In genomic region chr3:152157337-152157736, GRCh38 we compare ENCODE assay signal across 15 cellular contexts.
"Had no signal": no experiment of that assay in that cellular context is flagged by ENCODE, and none has a peak within 500 bp of the region (broad histone marks: within the 10 kb centered on the region; RNA-seq: fewer than 3 reads in every experiment).

No MANE protein-coding gene starts in this region.

- H3K27me3 ChIP-seq: cardiac muscle cell, gastroesophageal sphincter, pancreas, tibial nerve had no signal

- DNase-seq: activated CD4-positive, alpha-beta T cell treated with anti-CD3 and anti-CD28 coated beads for 4 hours; activated CD8-positive, alpha-beta memory T cell treated with anti-CD3 and anti-CD28 coated beads, Interleukin-2, amount 50 U/mL, for 48 hours; activated CD8-positive, alpha-beta T cell treated with anti-CD3 and anti-CD28 coated beads, Interleukin-2, amount 10 ng/mL, durations not matched to agents 7 days and 5 days; activated naive CD4-positive, alpha-beta T cell treated with Interleukin-2 at 50 U/mL for 16 hours; activated naive CD8-positive, alpha-beta T cell treated with anti-CD3 and anti-CD28 coated beads, Interleukin-2, amount 50 U/mL, for 24 hours; effector CD4-positive, alpha-beta T cell; kidney glomerular epithelial cell; pancreas; small intestine; SW 1271 had no signal

- H3K9me3 ChIP-seq: gastroesophageal sphincter, pancreas had no signal

- H3K4me1 ChIP-seq: pancreas, tibial nerve had no signal

- H3K36me3 ChIP-seq: cardiac muscle cell, gastroesophageal sphincter, pancreas, tibial nerve had no signal

- ATAC-seq: activated CD8-positive, alpha-beta T cell treated with anti-CD3 and anti-CD28 coated beads, Interleukin-2, amount 10 ng/mL, durations not matched to agents 7 days and 5 days; activated naive CD8-positive, alpha-beta T cell treated with anti-CD3 and anti-CD28 coated beads, Interleukin-2, amount 50 U/mL, for 24 hours; gastroesophageal sphincter; pancreas had no signal

- H3K4me3 Mint-ChIP-seq: activated CD8-positive, alpha-beta T cell treated with anti-CD3 and anti-CD28 coated beads, Interleukin-2, amount 10 ng/mL, durations not matched to agents 7 days and 5 days; activated naive CD8-positive, alpha-beta T cell treated with anti-CD3 and anti-CD28 coated beads, Interleukin-2, amount 50 U/mL, for 24 hours had no signal

- H3K27me3 Mint-ChIP-seq: activated naive CD8-positive, alpha-beta T cell treated with anti-CD3 and anti-CD28 coated beads, Interleukin-2, amount 50 U/mL, for 24 hours had no signal

- H3K9me3 Mint-ChIP-seq: activated naive CD8-positive, alpha-beta T cell treated with anti-CD3 and anti-CD28 coated beads, Interleukin-2, amount 50 U/mL, for 24 hours had no signal

- H3K27ac ChIP-seq: cardiac muscle cell, epithelial cell of prostate, pancreas, tibial nerve, VCaP had no signal

- H3K27ac Mint-ChIP-seq: activated CD8-positive, alpha-beta T cell treated with anti-CD3 and anti-CD28 coated beads, Interleukin-2, amount 10 ng/mL, durations not matched to agents 7 days and 5 days; activated naive CD8-positive, alpha-beta T cell treated with anti-CD3 and anti-CD28 coated beads, Interleukin-2, amount 50 U/mL, for 24 hours had no signal

- H3K4me3 ChIP-seq: cardiac muscle cell, gastroesophageal sphincter, pancreas, tibial nerve had no signal
